ENCODE assay signal across 8 cellular contexts in genomic region chr15:72117698-72118399, GRCh38. TPM values are rescaled to one million over a fixed set of nuclear protein-coding genes. Genes with fewer than 3 reads are reported as not detected.
A peak's percentile ranks its signal among the peaks of the same experiment; 100 is the strongest.
DNase-seq lines count a peak whose midpoint lies in the region; ATAC-seq and TF ChIP-seq lines count a peak whose summit lies in the region.

A gene with protein sequence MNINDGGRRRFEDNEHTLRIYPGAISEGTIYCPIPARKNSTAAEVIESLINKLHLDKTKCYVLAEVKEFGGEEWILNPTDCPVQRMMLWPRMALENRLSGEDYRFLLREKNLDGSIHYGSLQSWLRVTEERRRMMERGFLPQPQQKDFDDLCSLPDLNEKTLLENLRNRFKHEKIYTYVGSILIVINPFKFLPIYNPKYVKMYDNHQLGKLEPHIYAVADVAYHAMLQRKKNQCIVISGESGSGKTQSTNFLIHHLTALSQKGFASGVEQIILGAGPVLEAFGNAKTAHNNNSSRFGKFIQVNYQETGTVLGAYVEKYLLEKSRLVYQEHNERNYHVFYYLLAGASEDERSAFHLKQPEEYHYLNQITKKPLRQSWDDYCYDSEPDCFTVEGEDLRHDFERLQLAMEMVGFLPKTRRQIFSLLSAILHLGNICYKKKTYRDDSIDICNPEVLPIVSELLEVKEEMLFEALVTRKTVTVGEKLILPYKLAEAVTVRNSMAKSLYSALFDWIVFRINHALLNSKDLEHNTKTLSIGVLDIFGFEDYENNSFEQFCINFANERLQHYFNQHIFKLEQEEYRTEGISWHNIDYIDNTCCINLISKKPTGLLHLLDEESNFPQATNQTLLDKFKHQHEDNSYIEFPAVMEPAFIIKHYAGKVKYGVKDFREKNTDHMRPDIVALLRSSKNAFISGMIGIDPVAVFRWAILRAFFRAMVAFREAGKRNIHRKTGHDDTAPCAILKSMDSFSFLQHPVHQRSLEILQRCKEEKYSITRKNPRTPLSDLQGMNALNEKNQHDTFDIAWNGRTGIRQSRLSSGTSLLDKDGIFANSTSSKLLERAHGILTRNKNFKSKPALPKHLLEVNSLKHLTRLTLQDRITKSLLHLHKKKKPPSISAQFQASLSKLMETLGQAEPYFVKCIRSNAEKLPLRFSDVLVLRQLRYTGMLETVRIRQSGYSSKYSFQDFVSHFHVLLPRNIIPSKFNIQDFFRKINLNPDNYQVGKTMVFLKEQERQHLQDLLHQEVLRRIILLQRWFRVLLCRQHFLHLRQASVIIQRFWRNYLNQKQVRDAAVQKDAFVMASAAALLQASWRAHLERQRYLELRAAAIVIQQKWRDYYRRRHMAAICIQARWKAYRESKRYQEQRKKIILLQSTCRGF (N-terminal part only) (minus strand): TSS chr15:72118150. CDS start chr15:72046563, 71,587 bp downstream.

- H3K36me3 ChIP-seq in PC-9 (ENCODE audit: low read depth), result no peaks in the 10 kb centered on the region

- H3K27me3 ChIP-seq in PC-9 (ENCODE audit: insufficient read depth, low read depth), result no peaks in the 10 kb centered on the region
- no peaks in the 10 kb centered on the region for H3K27me3 ChIP-seq in mononuclear cell (ENCODE audit: insufficient read depth, low read length)

- peak; percentile 71 for ATAC-seq in GM21723 (IDR thresholded peaks at IDR 0.05; ENCODE audit: unreplicated experiment)

- H3K27ac ChIP-seq in PC-9 (peak within 1 kb of the TSS; percentile 72), epithelial cell of prostate (peak within 1 kb of the TSS; percentile 86)

- H3K4me1 ChIP-seq in PC-9 (replicated peaks; ENCODE audit: insufficient read depth), result peaks cover 15% of the 10 kb centered on the region; the same call in 1 of the 2 replicates
- H3K4me1 ChIP-seq in mononuclear cell (ENCODE audit: insufficient read depth, low read length), result peaks cover 20% of the 10 kb centered on the region

- CTCF ChIA-PET in PC-9 (lab: Charles Lee), result interaction anchor here (0.7 kb wide), 2 partner anchors 72 to 207 kb away, joined by 3 to 7 read pairs; no protein-coding TSS in a partner anchor

- POLR2A ChIA-PET in PC-9 (lab: Charles Lee; ENCODE audit: unreplicated experiment), result interaction anchor here (0.5 to 0.8 kb wide), 9 partner anchors 13 to 842 kb away, joined by 3 to 20 read pairs (median 7); no protein-coding TSS in a partner anchor

- no peaks in the 10 kb centered on the region for H3F3A ChIP-seq in PC-9 (ENCODE audit: insufficient read depth, low read depth)

- H2AFZ ChIP-seq in PC-9, result peak within 1 kb of the TSS; percentile 84

- peak; percentile 98 for DNase-seq in DMS 273 (lab: John Stamatoyannopoulos, UW; ENCODE audit: unreplicated experiment)
- peak; percentile 100 for DNase-seq in KBM-7
- peak; percentile 87 to 97 for DNase-seq in PC-9
- peak; percentile 99 for DNase-seq in activated T-cell treated with anti-CD3 and anti-CD28 coated beads, Interleukin-2, amount 50 U/mL, for 1 hour
- peak; percentile 87 for DNase-seq in epithelial cell of prostate (ENCODE audit: low read depth, low spot score)
- DNase-seq in stimulated activated CD8-positive, alpha-beta memory T cell treated with anti-CD3 and anti-CD28 coated beads, Interleukin-2, amount 100 ng/mL, for 48 hours (ENCODE audit: low read depth in 2 of 2), result peak; percentile 99

- TF ChIP-seq CTCF in PC-9 (conservative IDR thresholded peaks at IDR 0.05), result no peak

- H3K4me3 ChIP-seq in PC-9, result peak within 1 kb of the TSS; percentile 73
- peak within 1 kb of the TSS; percentile 86 for H3K4me3 ChIP-seq in mononuclear cell (ENCODE audit: low read length)

- BruUV-seq in PC-9 (replicated peaks; lab: Mats Ljungman, UMichigan), result no TSS peak

- intact Hi-C loops in PC-9 (cut with micrococcal nuclease; ENCODE audit: unreplicated experiment), result loop anchor here (1.0 to 2.0 kb wide), 2 partner anchors 37 to 143 kb away; no protein-coding TSS in a partner anchor

- in situ Hi-C loops in KBM-7 (cut with MboI; ENCODE audit: low pct_unique_long_range_greater_than_20kb, low sequenced_read_pairs), result no loop called here

- H3K79me2 ChIP-seq in PC-9 (ENCODE audit: low read depth), result peaks cover 36% of the 10 kb centered on the region

- no peaks in the 10 kb centered on the region for H4K20me1 ChIP-seq in PC-9 (ENCODE audit: insufficient read depth)

- H3K9me2 ChIP-seq in PC-9 (ENCODE audit: insufficient read depth), result no peaks in the 10 kb centered on the region

- H3K9me3 ChIP-seq in PC-9 (ENCODE audit: insufficient read depth, low read depth), result no peaks in the 10 kb centered on the region
- no peaks in the 10 kb centered on the region for H3K9me3 ChIP-seq in mononuclear cell (ENCODE audit: low read depth, low read length)

- H3K4me2 ChIP-seq in PC-9, result peak within 1 kb of the TSS; percentile 96

RNA-seq across cellular contexts. Expression of the gene that starts here (rescaled TPM):
- total RNA-seq in PC-9 (2021) (34.0 and 37.3 TPM in 2 replicates), mononuclear cell (25.3 TPM)

Comparison
In these comparisons a context has a peak if more than half of its experiments do, and no peak if none do; other contexts are left out.
1. Peak in every context shown above with its lines: DNase-seq, ATAC-seq, H3K4me3 ChIP-seq and H3K27ac ChIP-seq.